10 cellular contexts compared by ENCODE assay signal in genomic region chr2:96549967-96550786, GRCh38. TPM values are rescaled to one million over a fixed set of nuclear protein-coding genes. Genes with fewer than 3 reads are reported as not detected.
DNase-seq lines count a peak whose midpoint lies in the region; ATAC-seq, FAIRE-seq and TF ChIP-seq lines count a peak whose summit lies in the region.
"Had no signal": no experiment of that assay in that cellular context is flagged by ENCODE, and none has a peak within 500 bp of the region (broad histone marks: within the 10 kb centered on the region; RNA-seq: fewer than 3 reads in every experiment).

No MANE protein-coding gene starts in this region.

- H3K4me1 Mint-ChIP-seq in osteocyte (ENCODE audit: unreplicated experiment), result peaks cover 18% of the 10 kb centered on the region

- no peaks in the 10 kb centered on the region for H3K27me3 Mint-ChIP-seq in osteocyte (ENCODE audit: unreplicated experiment)

- H3K36me3 Mint-ChIP-seq in osteocyte (ENCODE audit: unreplicated experiment), result peaks cover 13% of the 10 kb centered on the region

- FAIRE-seq in D721Med (lab: Jason Lieb, UNC), result no peak
- FAIRE-seq: islet of Langerhans had no signal

- no peak overlapping the region for H3K4me3 Mint-ChIP-seq in osteocyte (ENCODE audit: unreplicated experiment)

- no peak for DNase-seq in D721Med (ENCODE audit: insufficient read length, low spot score)
- DNase-seq in NCI-H748 treated with DMSO at 0.1 percent for 48 hours (lab: John Stamatoyannopoulos, UW), result peak; percentile 2
- no peak for DNase-seq in epithelial cell of proximal tubule (ENCODE audit: low read depth)
- DNase-seq in osteocyte (ENCODE audit: extremely low spot score, unreplicated experiment), result no peak
- DNase-seq: stimulated activated CD4-positive, alpha-beta T cell treated with anti-CD3 and anti-CD28 coated beads, Interleukin-2, amount 100 ng/mL, for 24 hours had no signal

- ATAC-seq in HG03280 (IDR thresholded peaks at IDR 0.05; ENCODE audit: unreplicated experiment) (no peak), GM18520 (IDR thresholded peaks at IDR 0.05; ENCODE audit: unreplicated experiment) (no peak), GM18517 (IDR thresholded peaks at IDR 0.05; ENCODE audit: unreplicated experiment) (no peak), HG03432 (IDR thresholded peaks at IDR 0.05; ENCODE audit: unreplicated experiment) (no peak)

- no peak overlapping the region for H3K27ac Mint-ChIP-seq in osteocyte (ENCODE audit: unreplicated experiment)

- TF ChIP-seq CTCF in D721Med (IDR thresholded peaks at IDR 0.05; ENCODE audit: insufficient read depth, missing control alignments) (peak; percentile 3), epithelial cell of proximal tubule (conservative IDR thresholded peaks at IDR 0.05; ENCODE audit: low read depth, low read length) (peak; percentile 51), osteocyte (IDR thresholded peaks at IDR 0.05) (peak; percentile 37)

- no peaks in the 10 kb centered on the region for H3K9me3 Mint-ChIP-seq in osteocyte (ENCODE audit: unreplicated experiment)

- H3K4me3 ChIP-seq in epithelial cell of proximal tubule (ENCODE audit: low read depth, low read length), result peak overlapping the region; percentile 27

RNA-seq across cellular contexts. Expression of gene ARID5A, which starts 13.6 kb away (rescaled TPM):
- 19.9 and 20.8 TPM in 2 replicates for total RNA-seq in epithelial cell of proximal tubule
- total RNA-seq in osteocyte, result 25.9 and 26.3 TPM in 2 replicates

RNA-seq across cellular contexts. Expression of gene NEURL3, which starts 45.0 kb away (rescaled TPM):
- total RNA-seq in epithelial cell of proximal tubule (1.0 and 8.6 TPM in 2 replicates), osteocyte (not detected in 2 replicates)
